2 cellular contexts compared by ENCODE assay signal in the genomic region with DNA sequence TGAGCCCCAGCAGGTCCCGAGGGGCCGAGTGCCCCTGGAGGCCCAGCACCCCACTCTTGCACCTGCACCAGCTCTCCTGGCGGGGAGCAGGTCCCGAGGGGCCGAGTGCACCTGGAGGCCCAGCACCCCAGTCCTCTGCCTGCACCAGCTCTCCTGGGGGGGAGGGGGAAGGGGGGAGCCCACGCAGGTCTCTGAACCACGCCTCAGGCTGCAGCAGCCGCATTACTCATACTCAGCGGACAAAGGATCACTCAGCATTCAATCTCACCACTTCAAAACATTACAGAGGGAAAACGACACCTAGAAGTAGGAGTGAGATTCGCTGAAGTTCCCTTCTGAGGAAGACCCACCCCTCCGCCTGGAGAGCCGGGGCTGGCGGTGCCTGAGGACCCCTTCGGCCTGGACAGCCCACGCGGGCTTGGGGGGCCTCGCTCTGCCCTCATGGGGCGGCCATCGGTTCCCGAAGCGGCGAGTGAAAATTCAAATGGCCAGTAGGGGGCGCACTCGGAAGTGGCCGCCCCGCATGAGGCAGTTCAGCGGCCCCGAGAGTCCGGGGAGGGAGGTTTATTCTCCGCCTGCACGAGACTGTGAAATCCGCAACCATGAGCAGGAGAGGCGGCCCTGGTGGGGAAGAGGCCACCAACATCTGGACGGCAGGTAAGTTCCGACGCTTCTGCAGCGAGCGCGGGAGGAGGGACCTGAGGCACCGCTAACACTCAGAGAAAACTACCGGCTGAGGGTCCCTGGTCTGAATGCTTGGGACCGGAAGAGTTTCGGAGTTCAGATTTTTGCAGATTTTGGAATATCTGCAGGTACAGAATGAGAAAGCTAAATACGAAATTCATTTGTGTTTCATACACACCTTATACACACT.
A peak's percentile ranks its signal among the peaks of the same experiment; 100 is the strongest.
TF ChIP-seq lines count a peak whose summit lies in the region.

No MANE protein-coding gene starts in this region.

TF ChIP-seq in IMR-90, 13 proteins besides CTCF, POLR2A, EP300 and RAD21:
- TF ChIP-seq FOS (IDR thresholded peaks at IDR 0.05; ENCODE audit: low read depth, low read length) (no peak), MAZ (IDR thresholded peaks at IDR 0.05; ENCODE audit: borderline replicate concordance, low read depth, low read length) (no peak; the same call in 1 of the 2 replicates), RCOR1 (IDR thresholded peaks at IDR 0.05; ENCODE audit: insufficient replicate concordance, low read length) (no peak), MXI1 (IDR thresholded peaks at IDR 0.05; ENCODE audit: borderline replicate concordance, low read depth, low read length) (0 out of 2 replicates have a peak, but pooled peaks have one; percentile 27), BHLHE40 (IDR thresholded peaks at IDR 0.05; ENCODE audit: low read depth, low read length) (peak; percentile 76), CEBPB (IDR thresholded peaks at IDR 0.05; ENCODE audit: low read depth, low read length) (no peak), NFE2L2 (IDR thresholded peaks at IDR 0.05; ENCODE audit: low read depth, low read length) (no peak), CHD1 (IDR thresholded peaks at IDR 0.05; ENCODE audit: low read depth, low read length) (no peak), MAFK (IDR thresholded peaks at IDR 0.05; ENCODE audit: low read depth, low read length) (no peak), RFX5 (IDR thresholded peaks at IDR 0.05; ENCODE audit: low read depth, low read length) (no peak), SMC3 (IDR thresholded peaks at IDR 0.05; ENCODE audit: low read depth, low read length) (0 out of 2 replicates have a peak, but pooled peaks have one; percentile 28)
- TF ChIP-seq, protein P1, sequence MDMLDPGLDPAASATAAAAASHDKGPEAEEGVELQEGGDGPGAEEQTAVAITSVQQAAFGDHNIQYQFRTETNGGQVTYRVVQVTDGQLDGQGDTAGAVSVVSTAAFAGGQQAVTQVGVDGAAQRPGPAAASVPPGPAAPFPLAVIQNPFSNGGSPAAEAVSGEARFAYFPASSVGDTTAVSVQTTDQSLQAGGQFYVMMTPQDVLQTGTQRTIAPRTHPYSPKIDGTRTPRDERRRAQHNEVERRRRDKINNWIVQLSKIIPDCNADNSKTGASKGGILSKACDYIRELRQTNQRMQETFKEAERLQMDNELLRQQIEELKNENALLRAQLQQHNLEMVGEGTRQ (IDR thresholded peaks at IDR 0.05; ENCODE audit: low read depth, low read length), result no peak
- TF ChIP-seq, protein P2, sequence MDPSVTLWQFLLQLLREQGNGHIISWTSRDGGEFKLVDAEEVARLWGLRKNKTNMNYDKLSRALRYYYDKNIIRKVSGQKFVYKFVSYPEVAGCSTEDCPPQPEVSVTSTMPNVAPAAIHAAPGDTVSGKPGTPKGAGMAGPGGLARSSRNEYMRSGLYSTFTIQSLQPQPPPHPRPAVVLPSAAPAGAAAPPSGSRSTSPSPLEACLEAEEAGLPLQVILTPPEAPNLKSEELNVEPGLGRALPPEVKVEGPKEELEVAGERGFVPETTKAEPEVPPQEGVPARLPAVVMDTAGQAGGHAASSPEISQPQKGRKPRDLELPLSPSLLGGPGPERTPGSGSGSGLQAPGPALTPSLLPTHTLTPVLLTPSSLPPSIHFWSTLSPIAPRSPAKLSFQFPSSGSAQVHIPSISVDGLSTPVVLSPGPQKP (IDR thresholded peaks at IDR 0.05; ENCODE audit: borderline replicate concordance, low read depth, low read length), result no peak

TF ChIP-seq in GM12878, 131 proteins besides CTCF, POLR2A, EP300 and RAD21 (continues in another document):
- 0 out of 2 replicates have a peak, but pooled peaks have one; percentile 70 for TF ChIP-seq YBX1 (IDR thresholded peaks at IDR 0.05)
- TF ChIP-seq MTA2 (IDR thresholded peaks at IDR 0.05; ENCODE audit: low read depth), result peak; percentile 56; the same call in 1 of the 2 replicates
- TF ChIP-seq ZNF207 (IDR thresholded peaks at IDR 0.05; ENCODE audit: borderline replicate concordance), result 0 out of 2 replicates have a peak, but pooled peaks have one; percentile 57
- TF ChIP-seq CHD2 (IDR thresholded peaks at IDR 0.05; ENCODE audit: borderline replicate concordance, low read depth, low read length), result peak; percentile 89
- TF ChIP-seq SIX5 (IDR thresholded peaks at IDR 0.05; ENCODE audit: low read depth, low read length, severe bottlenecking), result no peak
- TF ChIP-seq, protein P3, sequence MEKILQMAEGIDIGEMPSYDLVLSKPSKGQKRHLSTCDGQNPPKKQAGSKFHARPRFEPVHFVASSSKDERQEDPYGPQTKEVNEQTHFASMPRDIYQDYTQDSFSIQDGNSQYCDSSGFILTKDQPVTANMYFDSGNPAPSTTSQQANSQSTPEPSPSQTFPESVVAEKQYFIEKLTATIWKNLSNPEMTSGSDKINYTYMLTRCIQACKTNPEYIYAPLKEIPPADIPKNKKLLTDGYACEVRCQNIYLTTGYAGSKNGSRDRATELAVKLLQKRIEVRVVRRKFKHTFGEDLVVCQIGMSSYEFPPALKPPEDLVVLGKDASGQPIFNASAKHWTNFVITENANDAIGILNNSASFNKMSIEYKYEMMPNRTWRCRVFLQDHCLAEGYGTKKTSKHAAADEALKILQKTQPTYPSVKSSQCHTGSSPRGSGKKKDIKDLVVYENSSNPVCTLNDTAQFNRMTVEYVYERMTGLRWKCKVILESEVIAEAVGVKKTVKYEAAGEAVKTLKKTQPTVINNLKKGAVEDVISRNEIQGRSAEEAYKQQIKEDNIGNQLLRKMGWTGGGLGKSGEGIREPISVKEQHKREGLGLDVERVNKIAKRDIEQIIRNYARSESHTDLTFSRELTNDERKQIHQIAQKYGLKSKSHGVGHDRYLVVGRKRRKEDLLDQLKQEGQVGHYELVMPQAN (conservative IDR thresholded peaks at IDR 0.05), result peak; percentile 26; the same call in 1 of the 2 replicates
- TF ChIP-seq YY1 (IDR thresholded peaks at IDR 0.05; ENCODE audit: low read depth, low read length), result peak; percentile 92
- no peak for TF ChIP-seq PML (IDR thresholded peaks at IDR 0.05; ENCODE audit: low read length)
- TF ChIP-seq RCOR1 (conservative IDR thresholded peaks at IDR 0.05; ENCODE audit: low read depth, low read length), result no peak
- TF ChIP-seq KDM1A (IDR thresholded peaks at IDR 0.05; ENCODE audit: borderline replicate concordance), result no peak
- TF ChIP-seq, protein P4, sequence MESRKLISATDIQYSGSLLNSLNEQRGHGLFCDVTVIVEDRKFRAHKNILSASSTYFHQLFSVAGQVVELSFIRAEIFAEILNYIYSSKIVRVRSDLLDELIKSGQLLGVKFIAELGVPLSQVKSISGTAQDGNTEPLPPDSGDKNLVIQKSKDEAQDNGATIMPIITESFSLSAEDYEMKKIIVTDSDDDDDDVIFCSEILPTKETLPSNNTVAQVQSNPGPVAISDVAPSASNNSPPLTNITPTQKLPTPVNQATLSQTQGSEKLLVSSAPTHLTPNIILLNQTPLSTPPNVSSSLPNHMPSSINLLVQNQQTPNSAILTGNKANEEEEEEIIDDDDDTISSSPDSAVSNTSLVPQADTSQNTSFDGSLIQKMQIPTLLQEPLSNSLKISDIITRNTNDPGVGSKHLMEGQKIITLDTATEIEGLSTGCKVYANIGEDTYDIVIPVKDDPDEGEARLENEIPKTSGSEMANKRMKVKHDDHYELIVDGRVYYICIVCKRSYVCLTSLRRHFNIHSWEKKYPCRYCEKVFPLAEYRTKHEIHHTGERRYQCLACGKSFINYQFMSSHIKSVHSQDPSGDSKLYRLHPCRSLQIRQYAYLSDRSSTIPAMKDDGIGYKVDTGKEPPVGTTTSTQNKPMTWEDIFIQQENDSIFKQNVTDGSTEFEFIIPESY (IDR thresholded peaks at IDR 0.05), result 0 out of 2 replicates have a peak, but pooled peaks have one; percentile 55
- peak; percentile 98 for TF ChIP-seq TCF12 (IDR thresholded peaks at IDR 0.05; ENCODE audit: low read depth, low read length)
- TF ChIP-seq SRF (IDR thresholded peaks at IDR 0.05; ENCODE audit: low read depth in 2 of 2, low read length in 2 of 2), result no peak
- TF ChIP-seq HDAC6 (IDR thresholded peaks at IDR 0.05; ENCODE audit: unreplicated experiment), result no peak
- no peak for TF ChIP-seq BCL11A (IDR thresholded peaks at IDR 0.05; ENCODE audit: low read depth, low read length)
- TF ChIP-seq HDGF (IDR thresholded peaks at IDR 0.05), result 0 out of 2 replicates have a peak, but pooled peaks have one; percentile 72
- TF ChIP-seq, protein P5, sequence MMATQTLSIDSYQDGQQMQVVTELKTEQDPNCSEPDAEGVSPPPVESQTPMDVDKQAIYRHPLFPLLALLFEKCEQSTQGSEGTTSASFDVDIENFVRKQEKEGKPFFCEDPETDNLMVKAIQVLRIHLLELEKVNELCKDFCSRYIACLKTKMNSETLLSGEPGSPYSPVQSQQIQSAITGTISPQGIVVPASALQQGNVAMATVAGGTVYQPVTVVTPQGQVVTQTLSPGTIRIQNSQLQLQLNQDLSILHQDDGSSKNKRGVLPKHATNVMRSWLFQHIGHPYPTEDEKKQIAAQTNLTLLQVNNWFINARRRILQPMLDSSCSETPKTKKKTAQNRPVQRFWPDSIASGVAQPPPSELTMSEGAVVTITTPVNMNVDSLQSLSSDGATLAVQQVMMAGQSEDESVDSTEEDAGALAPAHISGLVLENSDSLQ (IDR thresholded peaks at IDR 0.05), result no peak
- TF ChIP-seq SMC3 (IDR thresholded peaks at IDR 0.05; ENCODE audit: borderline replicate concordance, low read length), result peak; percentile 56
- peak; percentile 21 for TF ChIP-seq MYC (IDR thresholded peaks at IDR 0.05; ENCODE audit: insufficient read depth, insufficient read length, insufficient replicate concordance, low read length, severe bottlenecking)
- no peak for TF ChIP-seq FOS (IDR thresholded peaks at IDR 0.05; ENCODE audit: borderline replicate concordance, extremely low read depth, insufficient read length)
- TF ChIP-seq ETV6 (conservative IDR thresholded peaks at IDR 0.05 in 1 of 2, IDR thresholded peaks at IDR 0.05 in 1 of 2; ENCODE audit: borderline replicate concordance in 1 of 2, low read depth in 1 of 2), result peak in 1 of 2 experiments; percentile 41; a peak in 1 of 4 replicates
- TF ChIP-seq, protein P6, sequence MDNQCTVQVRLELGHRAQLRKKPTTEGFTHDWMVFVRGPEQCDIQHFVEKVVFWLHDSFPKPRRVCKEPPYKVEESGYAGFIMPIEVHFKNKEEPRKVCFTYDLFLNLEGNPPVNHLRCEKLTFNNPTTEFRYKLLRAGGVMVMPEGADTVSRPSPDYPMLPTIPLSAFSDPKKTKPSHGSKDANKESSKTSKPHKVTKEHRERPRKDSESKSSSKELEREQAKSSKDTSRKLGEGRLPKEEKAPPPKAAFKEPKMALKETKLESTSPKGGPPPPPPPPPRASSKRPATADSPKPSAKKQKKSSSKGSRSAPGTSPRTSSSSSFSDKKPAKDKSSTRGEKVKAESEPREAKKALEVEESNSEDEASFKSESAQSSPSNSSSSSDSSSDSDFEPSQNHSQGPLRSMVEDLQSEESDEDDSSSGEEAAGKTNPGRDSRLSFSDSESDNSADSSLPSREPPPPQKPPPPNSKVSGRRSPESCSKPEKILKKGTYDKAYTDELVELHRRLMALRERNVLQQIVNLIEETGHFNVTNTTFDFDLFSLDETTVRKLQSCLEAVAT (IDR thresholded peaks at IDR 0.05), result peak; percentile 57; the same call in 1 of the 2 replicates
- TF ChIP-seq EZH2 (IDR thresholded peaks at IDR 0.05; ENCODE audit: borderline replicate concordance, control insufficient read depth, low read depth, low read length), result no peak
- TF ChIP-seq CBX3 (IDR thresholded peaks at IDR 0.05; ENCODE audit: borderline replicate concordance, low read depth), result no peak
- no peak for TF ChIP-seq ESRRA (IDR thresholded peaks at IDR 0.05; ENCODE audit: low read length)
- TF ChIP-seq CBX5 (IDR thresholded peaks at IDR 0.05; ENCODE audit: low read depth), result peak; percentile 53; the same call in 1 of the 2 replicates
- TF ChIP-seq, protein P7, sequence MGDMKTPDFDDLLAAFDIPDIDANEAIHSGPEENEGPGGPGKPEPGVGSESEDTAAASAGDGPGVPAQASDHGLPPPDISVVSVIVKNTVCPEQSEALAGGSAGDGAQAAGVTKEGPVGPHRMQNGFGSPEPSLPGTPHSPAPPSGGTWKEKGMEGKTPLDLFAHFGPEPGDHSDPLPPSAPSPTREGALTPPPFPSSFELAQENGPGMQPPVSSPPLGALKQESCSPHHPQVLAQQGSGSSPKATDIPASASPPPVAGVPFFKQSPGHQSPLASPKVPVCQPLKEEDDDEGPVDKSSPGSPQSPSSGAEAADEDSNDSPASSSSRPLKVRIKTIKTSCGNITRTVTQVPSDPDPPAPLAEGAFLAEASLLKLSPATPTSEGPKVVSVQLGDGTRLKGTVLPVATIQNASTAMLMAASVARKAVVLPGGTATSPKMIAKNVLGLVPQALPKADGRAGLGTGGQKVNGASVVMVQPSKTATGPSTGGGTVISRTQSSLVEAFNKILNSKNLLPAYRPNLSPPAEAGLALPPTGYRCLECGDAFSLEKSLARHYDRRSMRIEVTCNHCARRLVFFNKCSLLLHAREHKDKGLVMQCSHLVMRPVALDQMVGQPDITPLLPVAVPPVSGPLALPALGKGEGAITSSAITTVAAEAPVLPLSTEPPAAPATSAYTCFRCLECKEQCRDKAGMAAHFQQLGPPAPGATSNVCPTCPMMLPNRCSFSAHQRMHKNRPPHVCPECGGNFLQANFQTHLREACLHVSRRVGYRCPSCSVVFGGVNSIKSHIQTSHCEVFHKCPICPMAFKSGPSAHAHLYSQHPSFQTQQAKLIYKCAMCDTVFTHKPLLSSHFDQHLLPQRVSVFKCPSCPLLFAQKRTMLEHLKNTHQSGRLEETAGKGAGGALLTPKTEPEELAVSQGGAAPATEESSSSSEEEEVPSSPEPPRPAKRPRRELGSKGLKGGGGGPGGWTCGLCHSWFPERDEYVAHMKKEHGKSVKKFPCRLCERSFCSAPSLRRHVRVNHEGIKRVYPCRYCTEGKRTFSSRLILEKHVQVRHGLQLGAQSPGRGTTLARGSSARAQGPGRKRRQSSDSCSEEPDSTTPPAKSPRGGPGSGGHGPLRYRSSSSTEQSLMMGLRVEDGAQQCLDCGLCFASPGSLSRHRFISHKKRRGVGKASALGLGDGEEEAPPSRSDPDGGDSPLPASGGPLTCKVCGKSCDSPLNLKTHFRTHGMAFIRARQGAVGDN (IDR thresholded peaks at IDR 0.05), result peak; percentile 84
- TF ChIP-seq RAD51 (IDR thresholded peaks at IDR 0.05), result no peak
- no peak for TF ChIP-seq ZSCAN29 (IDR thresholded peaks at IDR 0.05)
- peak; percentile 91 for TF ChIP-seq NBN (IDR thresholded peaks at IDR 0.05)
- TF ChIP-seq TCF3 (IDR thresholded peaks at IDR 0.05; ENCODE audit: borderline replicate concordance, insufficient read depth, low read depth, low read length), result peak; percentile 89
- TF ChIP-seq NFXL1 (IDR thresholded peaks at IDR 0.05; ENCODE audit: borderline replicate concordance), result no peak
- TF ChIP-seq JUND (IDR thresholded peaks at IDR 0.05; ENCODE audit: low read depth, low read length), result 0 out of 2 replicates have a peak, but pooled peaks have one; percentile 24
- no peak for TF ChIP-seq RBBP5 (conservative IDR thresholded peaks at IDR 0.05)
- peak; percentile 86; the same call in 1 of the 2 replicates for TF ChIP-seq TBL1XR1 (IDR thresholded peaks at IDR 0.05; ENCODE audit: low read depth, low read length)
- no peak for TF ChIP-seq SUZ12 (IDR thresholded peaks at IDR 0.05; ENCODE audit: unreplicated experiment)
- TF ChIP-seq PAX5 (IDR thresholded peaks at IDR 0.05; ENCODE audit: borderline replicate concordance, low read depth, low read length), result peak; percentile 80
- TF ChIP-seq BRCA1 (IDR thresholded peaks at IDR 0.05; ENCODE audit: low read depth, low read length), result no peak
- no peak for TF ChIP-seq GABPA (IDR thresholded peaks at IDR 0.05; ENCODE audit: low read depth)
- TF ChIP-seq ASH2L (IDR thresholded peaks at IDR 0.05; ENCODE audit: borderline replicate concordance, low read depth), result no peak
- no peak for TF ChIP-seq MTA3 (IDR thresholded peaks at IDR 0.05; ENCODE audit: borderline replicate concordance, low read length)
- TF ChIP-seq SMARCA5 (IDR thresholded peaks at IDR 0.05), result peak; percentile 95
- TF ChIP-seq SIN3A (IDR thresholded peaks at IDR 0.05; ENCODE audit: low read depth, low read length), result 0 out of 2 replicates have a peak, but pooled peaks have one; percentile 32
- peak; percentile 52 for TF ChIP-seq SP1 (IDR thresholded peaks at IDR 0.05; ENCODE audit: low read depth, low read length)
- TF ChIP-seq CREB1 (IDR thresholded peaks at IDR 0.05; ENCODE audit: low read depth), result no peak
